8 cellular contexts compared by ENCODE assay signal in genomic region chrX:41050359-41050758, GRCh38.
"Had no signal": no experiment of that assay in that cellular context is flagged by ENCODE, and none has a peak within 500 bp of the region (broad histone marks: within the 10 kb centered on the region; RNA-seq: fewer than 3 reads in every experiment).

No MANE protein-coding gene starts in this region.

- ATAC-seq: K562 had no signal

- FAIRE-seq: HTR-8/SVneo, K562 had no signal

- H3K27ac ChIP-seq: HL-60, KMS-11 had no signal

- H3K4me2 ChIP-seq: KMS-11 had no signal

- H3K9ac ChIP-seq: KMS-11 had no signal

- DNase-seq: IMR-90, Karpas-422, Kasumi-1, KBM-7 had no signal

- H3K4me3 ChIP-seq: K562 had no signal
